In genomic region chr1:85578321-85579295, GRCh38 we compare ENCODE assay signal across 9 cellular contexts. TPM values are rescaled to one million over a fixed set of nuclear protein-coding genes. Genes with fewer than 3 reads are reported as not detected.
DNase-seq lines count a peak whose midpoint lies in the region; ATAC-seq and TF ChIP-seq lines count a peak whose summit lies in the region.
"Had no signal": no experiment of that assay in that cellular context is flagged by ENCODE, and none has a peak within 500 bp of the region (broad histone marks: within the 10 kb centered on the region; RNA-seq: fewer than 3 reads in every experiment).

No MANE protein-coding gene starts in this region.

- H4K5ac ChIP-seq in H9 (ENCODE audit: insufficient read length, low read depth, low read length), result no peak overlapping the region

- H2AK5ac ChIP-seq in H9 (ENCODE audit: insufficient read length, low read length), result no peak overlapping the region

- no peak for TF ChIP-seq POLR2A in stomach (IDR thresholded peaks at IDR 0.05)

- H3K4me1 ChIP-seq in H9 (ENCODE audit: insufficient read depth, low read length) (peaks cover 10% of the 10 kb centered on the region; the same call in 1 of the 2 replicates), stomach (peaks cover 17 to 58% (median 33%) of the 10 kb centered on the region in 4 donors)

- H3K9me3 ChIP-seq in H9 (ENCODE audit: control insufficient read depth, low read depth, low read length) (no peaks in the 10 kb centered on the region), iPS-18c (ENCODE audit: control insufficient read depth, insufficient read depth, low read length) (no peaks in the 10 kb centered on the region), stomach (no peaks in the 10 kb centered on the region)

- H3K4me3 ChIP-seq in iPS-18c (ENCODE audit: insufficient read depth, low read depth, low read length) (peak overlapping the region; percentile 81), stomach (peak overlapping the region; percentile 59 to 72 (median 68))

- no peak overlapping the region for H4K8ac ChIP-seq in H9 (replicated peaks; ENCODE audit: insufficient read length, low read depth, low read length)

- no CpG with 5 or more reads among the region's 12 CpGs for WGBS in H9 (ENCODE audit: extremely low coverage, insufficient read length, low lambda C conversion rate)
- WGBS in stomach, 5 donors, result 35 to 39% (median 35%) methylated on average over 12 of the region's 12 CpGs

- no peak overlapping the region for H2BK5ac ChIP-seq in H9 (ENCODE audit: insufficient read length, low read length)

- H3K9ac ChIP-seq in H9 (ENCODE audit: extremely low read depth, insufficient read length, low read length), result no peak overlapping the region

- ATAC-seq in GM21390 (IDR thresholded peaks at IDR 0.05; ENCODE audit: unreplicated experiment) (no peak), GM21619 (IDR thresholded peaks at IDR 0.05; ENCODE audit: unreplicated experiment) (no peak)

- peak overlapping the region; percentile 80 for H3K4me2 ChIP-seq in H9 (ENCODE audit: insufficient read depth, insufficient read length, low read length)

- no peak overlapping the region for H4K91ac ChIP-seq in H9 (ENCODE audit: insufficient read length, low read depth, low read length)

- no peak overlapping the region for H2AFZ ChIP-seq in H9 (ENCODE audit: low read length)

- peaks cover 0 to 3% of the 10 kb centered on the region in 2 experiments; a peak in 2 of 5 replicates for H3K9me3 Mint-ChIP-seq in H9

- H3K79me2 ChIP-seq in H9 (ENCODE audit: insufficient read depth, low read length), result peaks cover 4% of the 10 kb centered on the region; the same call in 1 of the 2 replicates

- no peak overlapping the region for H3K4ac ChIP-seq in H9 (ENCODE audit: low read depth, low read length)

- peaks cover 52% of the 10 kb centered on the region in 2 experiments for H3K4me1 Mint-ChIP-seq in H9

- peaks cover 39% of the 10 kb centered on the region for H3K23me2 ChIP-seq in H9 (ENCODE audit: insufficient read length, low read depth, low read length, poor library complexity, severe bottlenecking)

- H3K4me3 Mint-ChIP-seq in H9, result peak overlapping the region; percentile 84 to 99

- no peak overlapping the region for H3K56ac ChIP-seq in H9 (ENCODE audit: insufficient read length, low read depth, low read length)

- no peak for TF ChIP-seq EP300 in stomach (IDR thresholded peaks at IDR 0.05)

- H3K23ac ChIP-seq in H9 (ENCODE audit: insufficient read length, low read depth, low read length), result no peak overlapping the region

- no peak overlapping the region for H2BK20ac ChIP-seq in H9 (ENCODE audit: low read depth, low read length, poor library complexity, severe bottlenecking)

- H3K36me3 ChIP-seq in stomach, result peaks cover 3 to 15% (median 10%) of the 10 kb centered on the region in 4 donors

- no peak overlapping the region for H2BK120ac ChIP-seq in H9 (ENCODE audit: low read depth, low read length, poor library complexity, severe bottlenecking)

- no peak overlapping the region for H3K18ac ChIP-seq in H9 (ENCODE audit: insufficient read length, low read depth, low read length)

- H3K79me1 ChIP-seq in H9 (ENCODE audit: insufficient read depth, low read depth, low read length, poor library complexity, severe bottlenecking), result no peaks in the 10 kb centered on the region

- intact Hi-C loops in stomach (cut with DNase I; ENCODE audit: low total_unique reads), result no loop called here

- no peak for DNase-seq in H9
- no peak for DNase-seq in stomach
- no peak for DNase-seq in NCI-H2227 (lab: John Stamatoyannopoulos, UW; ENCODE audit: unreplicated experiment)
- DNase-seq in stimulated activated naive CD4-positive, alpha-beta T cell treated with Interleukin-2 at 50 U/mL for 16 hours (lab: John Stamatoyannopoulos, UW), result no peak
- DNase-seq: cerebellar nuclear complex had no signal

- H3K14ac ChIP-seq in H9 (ENCODE audit: insufficient read depth, low read length), result no peak overlapping the region

- no peak overlapping the region for H3K27ac Mint-ChIP-seq in H9

- H3K27me3 Mint-ChIP-seq in H9 (ENCODE audit: low read depth), result peaks cover 35% of the 10 kb centered on the region

- H3K27me3 ChIP-seq in H9 (ENCODE audit: insufficient read depth, low read length) (peaks cover 11% of the 10 kb centered on the region; the same call in 1 of the 2 replicates), stomach (peaks cover 0 to 51% (median 23%) of the 10 kb centered on the region in 3 donors)

- TF ChIP-seq CTCF in H9 (conservative IDR thresholded peaks at IDR 0.05), result no peak
- no peak for TF ChIP-seq CTCF in stomach (IDR thresholded peaks at IDR 0.05)

- peaks cover 21 to 27% (median 22%) of the 10 kb centered on the region in 3 experiments for H3K36me3 Mint-ChIP-seq in H9 (ENCODE audit: insufficient read depth in 1 of 3, low read depth in 3 of 3)

- no peak overlapping the region for H3T11ph ChIP-seq in H9 (ENCODE audit: low read length)

- H2BK15ac ChIP-seq in H9 (ENCODE audit: low read depth, low read length), result no peak overlapping the region

- H3K27ac ChIP-seq in H9 (ENCODE audit: insufficient read length, low read depth, low read length), result no peak overlapping the region
- H3K27ac ChIP-seq in angular gyrus (ENCODE audit: low read depth, low read length), result peak overlapping the region; percentile 77
- peak overlapping the region in 4 of 5 donors; percentile 90 to 98 (median 96) for H3K27ac ChIP-seq in stomach

- no peaks in the 10 kb centered on the region for H4K20me1 ChIP-seq in H9 (ENCODE audit: control insufficient read depth, insufficient read depth, insufficient read length)

- no peak overlapping the region for H2BK12ac ChIP-seq in H9 (ENCODE audit: insufficient read length, low read depth, low read length)

RNA-seq across cellular contexts. Expression of gene CCN1, which starts 2.0 kb away (rescaled TPM):
- 57.1 and 59.1 TPM in 2 replicates for total RNA-seq in H9 (2021)
- total RNA-seq in stomach, result 100 to 1,000 TPM in 1 of 5 donors, 10 to 100 TPM in 4; 17.0 to 123 (median 70.1) TPM
- polyA plus RNA-seq in stomach, result 10 to 100 TPM; 15.9 to 30.4 (median 22.7) TPM
